In genomic region chr3:137692803-137693431, GRCh38 we compare ENCODE assay signal across 8 cellular contexts.
A peak's percentile ranks its signal among the peaks of the same experiment; 100 is the strongest.
DNase-seq lines count a peak whose midpoint lies in the region; ATAC-seq and FAIRE-seq lines count a peak whose summit lies in the region.

No MANE protein-coding gene starts in this region.

- no peaks in the 10 kb centered on the region for H3K9me3 ChIP-seq in small intestine (ENCODE audit: control insufficient read depth, low read depth)

- no peak for FAIRE-seq in small intestine (lab: Jason Lieb, UNC)

- no peaks in the 10 kb centered on the region for H3K27me3 ChIP-seq in small intestine (ENCODE audit: control insufficient read depth in 2 of 2, insufficient read depth in 2 of 2, low read length in 2 of 2)

- peak; percentile 77 for ATAC-seq in GM18868 (IDR thresholded peaks at IDR 0.05; ENCODE audit: unreplicated experiment)
- ATAC-seq in GM21381 (IDR thresholded peaks at IDR 0.05; ENCODE audit: unreplicated experiment), result no peak
- ATAC-seq in HG02852 (IDR thresholded peaks at IDR 0.05; ENCODE audit: unreplicated experiment), result no peak
- no peak for ATAC-seq in HG02623 (IDR thresholded peaks at IDR 0.05; ENCODE audit: unreplicated experiment)

- H3K4me1 ChIP-seq in small intestine (ENCODE audit: control insufficient read depth in 2 of 2, insufficient read depth in 1 of 2, low read depth in 1 of 2, low read length in 1 of 2), result no peaks in the 10 kb centered on the region

- peak; percentile 45 for DNase-seq in COLO668 (lab: John Stamatoyannopoulos, UW; ENCODE audit: unreplicated experiment)
- peak; percentile 8 for DNase-seq in NCI-H524 treated with DMSO at 0.1 percent for 48 hours (lab: John Stamatoyannopoulos, UW)
- peak; percentile 38 for DNase-seq in foreskin melanocyte
- DNase-seq in small intestine, result no peak

- 23 to 26% (median 24%) methylated on average over 6 of the region's 6 CpGs for WGBS in small intestine, 3 donors

- H3K4me3 ChIP-seq in small intestine (ENCODE audit: low read depth in 1 of 2, low read length in 2 of 2), result no peak overlapping the region

- no peak overlapping the region for H3K27ac ChIP-seq in small intestine (ENCODE audit: low read depth in 1 of 2, low read length in 1 of 2)

- no peaks in the 10 kb centered on the region for H3K36me3 ChIP-seq in small intestine (ENCODE audit: control insufficient read depth in 2 of 2, insufficient read depth in 2 of 2, low read length in 2 of 2)
